6 cellular contexts compared by ENCODE assay signal in the genomic region with DNA sequence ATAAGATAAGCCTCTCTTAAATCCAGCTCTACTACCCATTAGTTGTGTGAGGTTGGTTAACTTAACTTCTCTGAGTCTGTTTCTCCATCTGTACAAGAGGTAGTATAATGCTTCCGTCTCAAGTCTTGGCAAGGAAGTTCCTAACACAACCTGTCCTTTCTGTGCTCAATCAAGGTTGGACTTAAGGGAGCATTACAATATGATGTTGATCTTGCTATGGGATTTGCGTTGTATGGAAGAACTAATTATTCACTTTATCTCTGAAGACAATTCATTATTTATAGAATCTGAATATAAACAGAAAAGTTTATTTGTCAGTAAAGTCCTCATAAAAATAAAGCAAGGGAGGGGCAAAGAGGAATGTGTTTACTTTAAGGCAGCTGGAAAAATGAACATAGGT. TPM values are rescaled to one million over a fixed set of nuclear protein-coding genes. Genes with fewer than 3 reads are reported as not detected.
"Had no signal": no experiment of that assay in that cellular context is flagged by ENCODE, and none has a peak within 500 bp of the region (broad histone marks: within the 10 kb centered on the region; RNA-seq: fewer than 3 reads in every experiment).

No MANE protein-coding gene starts in this region.

- ATAC-seq: GM23338, K562 had no signal

- H3K27ac Mint-ChIP-seq: GM23338, H9 had no signal

- H3K4me3 Mint-ChIP-seq: GM23338, H9 had no signal

- DNase-seq: H9, HCEC 1CT, IMR-90, KG1 had no signal

- H3K4me3 ChIP-seq: GM23338, K562 had no signal

RNA-seq across cellular contexts. Expression of a gene that starts 18.9 kb away (rescaled TPM):
- total RNA-seq: IMR-90 had no signal
- polyA plus RNA-seq: IMR-90, K562 had no signal
